ENCODE assay signal across 29 cellular contexts in genomic region chr13:100811906-100812305, GRCh38.
"Had no signal": no experiment of that assay in that cellular context is flagged by ENCODE, and none has a peak within 500 bp of the region (broad histone marks: within the 10 kb centered on the region; RNA-seq: fewer than 3 reads in every experiment).

No MANE protein-coding gene starts in this region.

- H3K4me2 ChIP-seq: PC-9 had no signal

- H3K27me3 ChIP-seq: breast epithelium had no signal

- H3K4me3 ChIP-seq: breast epithelium, PC-9 had no signal

- H3K9me3 ChIP-seq: breast epithelium had no signal

- H3K36me3 ChIP-seq: breast epithelium, WERI-Rb-1 had no signal

- H2AFZ ChIP-seq: PC-9 had no signal

- H3K27ac ChIP-seq: breast epithelium, PC-9, RWPE1, WERI-Rb-1 had no signal

- DNase-seq: activated CD4-positive, alpha-beta memory T cell treated with anti-CD3 and anti-CD28 coated beads, Interleukin-2, amount 10 ng/mL, durations not matched to agents 7 days and 5 days; activated CD4-positive, alpha-beta T cell treated with anti-CD3 and anti-CD28 coated beads for 1 hour; activated CD4-positive, alpha-beta T cell treated with anti-CD3 and anti-CD28 coated beads for 48 hours; activated CD4-positive, CD25-positive, alpha-beta regulatory T cell; activated CD8-positive, alpha-beta memory T cell treated with anti-CD3 and anti-CD28 coated beads for 24 hours; activated CD8-positive, alpha-beta memory T cell treated with anti-CD3 and anti-CD28 coated beads, Interleukin-2, amount 10 ng/mL, durations not matched to agents 7 days and 5 days; activated CD8-positive, alpha-beta memory T cell treated with anti-CD3 and anti-CD28 coated beads, Interleukin-2, amount 50 U/mL, for 48 hours; activated effector memory CD4-positive, alpha-beta T cell treated with Interleukin-2 at 50 U/mL for 16 hours; activated naive CD4-positive, alpha-beta T cell treated with anti-CD3 and anti-CD28 coated beads, Interleukin-2, amount 10 ng/mL, durations not matched to agents 7 days and 5 days; activated naive CD8-positive, alpha-beta T cell treated with anti-CD3 and anti-CD28 coated beads, Interleukin-2, amount 50 U/mL, for 24 hours; activated T-cell treated with anti-CD3 and anti-CD28 coated beads, Interleukin-2, amount 50 U/mL, for 48 hours; amniotic stem cell; aorta; KG1; MM.1S; MV-4-11; NCI-H1105; NCI-H1417 treated with DMSO at 0.1 percent for 48 hours; NCI-H2029; NCI-H226; NCI-H446 treated with DMSO at 0.1 percent for 48 hours; NCI-H524; NCI-H69; PC-9; Right ventricle myocardium superior; T1000; WERI-Rb-1 had no signal

- H3K4me1 ChIP-seq: breast epithelium had no signal
